9 cellular contexts compared by ENCODE assay signal in genomic region chr12:76765598-76765997, GRCh38. TPM values are rescaled to one million over a fixed set of nuclear protein-coding genes. Genes with fewer than 3 reads are reported as not detected.
DNase-seq lines count a peak whose midpoint lies in the region; ATAC-seq, FAIRE-seq and TF ChIP-seq lines count a peak whose summit lies in the region.
"Had no signal": no experiment of that assay in that cellular context is flagged by ENCODE, and none has a peak within 500 bp of the region (broad histone marks: within the 10 kb centered on the region; RNA-seq: fewer than 3 reads in every experiment).

No MANE protein-coding gene starts in this region.

- in situ Hi-C loops in HepG2 (cut with HindIII; ENCODE audit: extremely low pct_ligation_motif_present, low pct_unique_long_range_greater_than_20kb) (no loop called here), astrocyte of the cerebellum (cut with HindIII; ENCODE audit: low sequenced_read_pairs) (no loop called here)

- POLR2A ChIA-PET in HepG2 (lab: Yijun Ruan, JAX) = no interaction called here

- no peak for FAIRE-seq in HepG2 (lab: Jason Lieb, UNC)
- no peak for FAIRE-seq in GM12892 (lab: Jason Lieb, UNC)

- ATAC-seq in HepG2 = no peak
- no peak for ATAC-seq in right lobe of liver
- ATAC-seq in GM21737 (IDR thresholded peaks at IDR 0.05; ENCODE audit: unreplicated experiment) = no peak
- ATAC-seq in GM21390 (IDR thresholded peaks at IDR 0.05; ENCODE audit: unreplicated experiment) = no peak

- no TSS peak for BruUV-seq in HepG2 (replicated peaks; lab: Mats Ljungman, UMichigan)

- TF ChIP-seq POLR2A in HepG2 (IDR thresholded peaks at IDR 0.05; ENCODE audit: insufficient read depth in 1 of 2, low read depth in 2 of 2, low read length in 2 of 2) (no peak), right lobe of liver (IDR thresholded peaks at IDR 0.05) (no peak), uterus (IDR thresholded peaks at IDR 0.05) (no peak), GM12892 (IDR thresholded peaks at IDR 0.05; ENCODE audit: low read depth, low read length) (no peak)

- DNase-seq in HepG2 (ENCODE audit: low spot score) (no peak), right lobe of liver (no peak), astrocyte of the cerebellum (ENCODE audit: low read depth) (no peak), uterus (no peak), GM12892 (ENCODE audit: insufficient read length) (no peak)
- DNase-seq: kidney glomerular epithelial cell had no signal

- TF ChIP-seq RAD21 in HepG2 (CRISPR knock-in tag; IDR thresholded peaks at IDR 0.05) = no peak

- CTCF ChIA-PET in HepG2 (lab: Yijun Ruan, JAX; ENCODE audit: low intra/inter-chr PET ratio, low total read pairs) = no interaction called here

- peaks cover 60% of the 10 kb centered on the region for H3K79me2 ChIP-seq in HepG2 (ENCODE audit: insufficient read depth, low read length)

- TF ChIP-seq EP300 in HepG2 (IDR thresholded peaks at IDR 0.05; ENCODE audit: low read depth in 2 of 2, low read length in 2 of 2) (no peak), HepG2 (CRISPR knock-in tag; IDR thresholded peaks at IDR 0.05; ENCODE audit: borderline replicate concordance) (no peak)

- no peaks in the 10 kb centered on the region for H3K9me3 ChIP-seq in HepG2 (ENCODE audit: low read length)
- no peaks in the 10 kb centered on the region for H3K9me3 ChIP-seq in right lobe of liver
- H3K9me3 ChIP-seq in mesodermal cell (ENCODE audit: control insufficient read depth, low read length) = no peaks in the 10 kb centered on the region
- no peaks in the 10 kb centered on the region for H3K9me3 ChIP-seq in uterus

- H3K4me3 ChIP-seq in HepG2 (replicated peaks in 1 of 3; ENCODE audit: insufficient read depth in 1 of 3, low read depth in 2 of 3, low read length in 3 of 3) = peak overlapping the region; percentile 74 to 90 (median 79)
- H3K4me3 ChIP-seq in right lobe of liver = no peak overlapping the region
- peak overlapping the region; percentile 90 for H3K4me3 ChIP-seq in astrocyte of the cerebellum (ENCODE audit: low read depth, low read length)
- H3K4me3 ChIP-seq in mesodermal cell (ENCODE audit: extremely low read depth, insufficient read depth, low read length, poor library complexity, severe bottlenecking) = peak overlapping the region; percentile 82
- no peak overlapping the region for H3K4me3 ChIP-seq in uterus

- H3K9ac ChIP-seq in HepG2 (ENCODE audit: insufficient read depth, low read depth, low read length) = peak overlapping the region; percentile 87

- H3K36me3 ChIP-seq in HepG2 (replicated peaks in 1 of 2; ENCODE audit: control insufficient read depth in 1 of 2, insufficient read depth in 2 of 2, low read length in 2 of 2) = no peaks in the 10 kb centered on the region
- no peaks in the 10 kb centered on the region for H3K36me3 ChIP-seq in right lobe of liver
- peaks cover 12% of the 10 kb centered on the region for H3K36me3 ChIP-seq in mesodermal cell (ENCODE audit: control insufficient read depth, insufficient read depth, low read length)
- H3K36me3 ChIP-seq in uterus = no peaks in the 10 kb centered on the region

- H3K4me2 ChIP-seq in HepG2 (ENCODE audit: low read depth, low read length) = peak overlapping the region; percentile 79

- intact Hi-C loops in HepG2 (cut with micrococcal nuclease; ENCODE audit: unreplicated experiment) (no loop called here), right lobe of liver (cut with DNase I) (no loop called here), uterus (cut with DNase I; ENCODE audit: low total_unique reads) (no loop called here)

- no peaks in the 10 kb centered on the region; a peak in 1 of 5 replicates for H3K27me3 ChIP-seq in HepG2 (ENCODE audit: control insufficient read depth in 1 of 2, insufficient read depth in 2 of 2, low read length in 2 of 2)
- H3K27me3 ChIP-seq in right lobe of liver = no peaks in the 10 kb centered on the region
- H3K27me3 ChIP-seq in uterus = no peaks in the 10 kb centered on the region

- peaks cover 18% of the 10 kb centered on the region for H4K20me1 ChIP-seq in HepG2 (ENCODE audit: insufficient read depth, low read length)

- H3K4me1 ChIP-seq in HepG2 (ENCODE audit: insufficient read depth, low read length) = peaks cover 45% of the 10 kb centered on the region
- H3K4me1 ChIP-seq in right lobe of liver = peaks cover 0 to 5% (median 0%) of the 10 kb centered on the region in 4 donors
- peaks cover 7% of the 10 kb centered on the region for H3K4me1 ChIP-seq in mesodermal cell (ENCODE audit: control insufficient read depth, insufficient read depth, low read length, poor library complexity, severe bottlenecking)
- H3K4me1 ChIP-seq in uterus = peaks cover 3 to 8% of the 10 kb centered on the region in 2 donors

- TF ChIP-seq CTCF in HepG2 (CRISPR knock-in tag; IDR thresholded peaks at IDR 0.05) (no peak), right lobe of liver (IDR thresholded peaks at IDR 0.05) (no peak), astrocyte of the cerebellum (IDR thresholded peaks at IDR 0.05; ENCODE audit: low read depth, low read length, missing control alignments) (no peak), uterus (IDR thresholded peaks at IDR 0.05) (no peak)

- no peak overlapping the region for H2AFZ ChIP-seq in HepG2 (ENCODE audit: low read length)

- H3K27ac ChIP-seq in HepG2 (ENCODE audit: extremely low read length, insufficient read depth, low read length) (no peak overlapping the region), right lobe of liver (no peak overlapping the region), mesodermal cell (ENCODE audit: low read depth, low read length, severe bottlenecking) (no peak overlapping the region), uterus (peak overlapping the region; percentile 96 to 99)

- 78% methylated on average over 6 of the region's 6 CpGs for WGBS in HepG2 (ENCODE audit: low lambda C conversion rate)
- 80% methylated on average over 6 of the region's 6 CpGs for WGBS in right lobe of liver (ENCODE audit: insufficient coverage, low coverage, low lambda C conversion rate, missing lambda C conversion rate)
- WGBS in mesodermal cell (ENCODE audit: insufficient coverage in 2 of 2), 2 experiments = 50 to 100% methylated on average over 1 of the region's 6 CpGs

TF ChIP-seq in HepG2, 621 proteins besides CTCF, POLR2A, EP300 and RAD21:
- TF ChIP-seq ZNF205 (CRISPR knock-in tag; IDR thresholded peaks at IDR 0.05) (no peak), RBM39 (IDR thresholded peaks at IDR 0.05; ENCODE audit: low read depth, low read length, poor library complexity, severe bottlenecking) (no peak), NCOA1 (CRISPR knock-in tag; IDR thresholded peaks at IDR 0.05) (no peak)
- TF ChIP-seq, protein P1, sequence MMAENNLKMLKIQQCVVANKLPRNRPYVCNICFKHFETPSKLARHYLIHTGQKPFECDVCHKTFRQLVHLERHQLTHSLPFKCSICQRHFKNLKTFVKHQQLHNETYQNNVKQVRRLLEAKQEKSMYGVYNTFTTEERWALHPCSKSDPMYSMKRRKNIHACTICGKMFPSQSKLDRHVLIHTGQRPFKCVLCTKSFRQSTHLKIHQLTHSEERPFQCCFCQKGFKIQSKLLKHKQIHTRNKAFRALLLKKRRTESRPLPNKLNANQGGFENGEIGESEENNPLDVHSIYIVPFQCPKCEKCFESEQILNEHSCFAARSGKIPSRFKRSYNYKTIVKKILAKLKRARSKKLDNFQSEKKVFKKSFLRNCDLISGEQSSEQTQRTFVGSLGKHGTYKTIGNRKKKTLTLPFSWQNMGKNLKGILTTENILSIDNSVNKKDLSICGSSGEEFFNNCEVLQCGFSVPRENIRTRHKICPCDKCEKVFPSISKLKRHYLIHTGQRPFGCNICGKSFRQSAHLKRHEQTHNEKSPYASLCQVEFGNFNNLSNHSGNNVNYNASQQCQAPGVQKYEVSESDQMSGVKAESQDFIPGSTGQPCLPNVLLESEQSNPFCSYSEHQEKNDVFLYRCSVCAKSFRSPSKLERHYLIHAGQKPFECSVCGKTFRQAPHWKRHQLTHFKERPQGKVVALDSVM (CRISPR knock-in tag; IDR thresholded peaks at IDR 0.05) = peak; percentile 91

RNA-seq across cellular contexts. Expression of gene ZDHHC17, which starts 1.7 kb away (rescaled TPM):
- total RNA-seq in HepG2 (2016; rRNA removed; fragmentation: Illumina TruSeq; extraction: Trizol) (21.2 and 36.7 TPM in 2 replicates), right lobe of liver (10 to 100 TPM in 3 of 6 experiments, 1 to 10 TPM in 3; 7.7 to 12.2 (median 9.5) TPM), uterus (100 to 1,000 TPM in 2 of 4 donors, 10 to 100 TPM in 2; 48.5 to 365 (median 102) TPM)
- total RNA-seq in HepG2 (2016; cell fraction: cytosol; rRNA removed; fragmentation: Illumina TruSeq; extraction: Trizol; ENCODE audit: low read depth) = 21.0 and 21.2 TPM in 2 replicates
- total RNA-seq in HepG2 (2016; cell fraction: insoluble cytoplasmic fraction; rRNA removed; fragmentation: Illumina TruSeq; extraction: Trizol) = 17.9 and 34.3 TPM in 2 replicates
- 12.6 and 14.8 TPM in 2 replicates for total RNA-seq in HepG2 (2016; cell fraction: membrane; rRNA removed; fragmentation: Illumina TruSeq; extraction: Trizol)
- total RNA-seq in HepG2 (2016; cell fraction: nucleus; rRNA removed; fragmentation: Illumina TruSeq; extraction: Trizol) = 83.1 and 91.1 TPM in 2 replicates
- 31.7 and 38.5 TPM in 2 replicates for polyA plus RNA-seq in HepG2 (2011; rRNA removed)
- polyA plus RNA-seq in HepG2 (2011; cell fraction: cytosol; rRNA removed) = 8.7 and 15.5 TPM in 2 replicates
- 81.4 and 85.4 TPM in 2 replicates for polyA plus RNA-seq in HepG2 (2011; cell fraction: nucleus; rRNA removed)
- 20.3 and 21.4 TPM in 2 replicates for polyA plus RNA-seq in HepG2 (2012)
- 0.74 and 0.85 TPM in 2 replicates for polyA plus RNA-seq in HepG2 (2016; cell fraction: cytosol; fragmentation: Illumina TruSeq; extraction: Trizol; ENCODE audit: low read depth)
- polyA plus RNA-seq in HepG2 (2016; cell fraction: insoluble cytoplasmic fraction; fragmentation: Illumina TruSeq; extraction: Trizol; ENCODE audit: low read depth) = 7.2 and 7.3 TPM in 2 replicates
- polyA plus RNA-seq in HepG2 (2016; cell fraction: membrane; fragmentation: Illumina TruSeq; extraction: Trizol; ENCODE audit: low read depth) = 1.7 and 2.4 TPM in 2 replicates
- polyA plus RNA-seq in HepG2 (2016; cell fraction: nucleus; fragmentation: Illumina TruSeq; extraction: Trizol; ENCODE audit: insufficient read depth, low read depth) = 83.0 and 85.1 TPM in 2 replicates
- 47.7 and 61.9 TPM in 2 replicates for polyA minus RNA-seq in HepG2 (2011; rRNA and poly(A)+ RNA removed; ENCODE audit: low replicate concordance)
- 35.4 and 39.4 TPM in 2 replicates for polyA minus RNA-seq in HepG2 (2011; cell fraction: cytosol; rRNA and poly(A)+ RNA removed)
- polyA minus RNA-seq in HepG2 (2011; cell fraction: nucleus; rRNA and poly(A)+ RNA removed) = 201 and 214 TPM in 2 replicates
- polyA plus RNA-seq in mesodermal cell (2013, experiment 1 of 2) = 37.0 TPM
- 34.0 TPM for polyA plus RNA-seq in mesodermal cell (2013, experiment 2 of 2)
- polyA plus RNA-seq in GM12892 (2012; ENCODE audit: missing spikeins) = 21.0 TPM

Comparison
In these comparisons a context has a peak if more than half of its experiments do, and no peak if none do; other contexts are left out.
1. H3K4me3 ChIP-seq: peak in HepG2 (3 of 3), astrocyte of the cerebellum (single experiment) and mesodermal cell (single experiment); none in right lobe of liver (0 of 3) and uterus (0 of 2).
2. H3K27ac ChIP-seq: peak in uterus (2 of 2); none in HepG2 (single experiment), right lobe of liver (0 of 3) and mesodermal cell (single experiment).